Comparison of ENCODE assay signal across 28 cellular contexts in genomic region chr10:47101807-47102206, GRCh38.
"Had no signal": no experiment of that assay in that cellular context is flagged by ENCODE, and none has a peak within 500 bp of the region (broad histone marks: within the 10 kb centered on the region; RNA-seq: fewer than 3 reads in every experiment).

No MANE protein-coding gene starts in this region.

- H3K36me3 ChIP-seq: breast epithelium, Peyer's patch, SJSA1 had no signal

- ATAC-seq: activated CD4-positive, CD25-positive, alpha-beta regulatory T cell treated with anti-CD3 and anti-CD28 coated beads, Interleukin-2, amount 50 U/mL, for 24 hours; activated CD8-positive, alpha-beta T cell treated with anti-CD3 and anti-CD28 coated beads, Interleukin-2, amount 10 ng/mL, durations not matched to agents 7 days and 5 days; activated T-helper 17 cell treated with anti-CD3 and anti-CD28 coated beads, Interleukin-2, amount 50 U/mL, for 72 hours had no signal

- H3K4me3 Mint-ChIP-seq: activated CD8-positive, alpha-beta T cell treated with anti-CD3 and anti-CD28 coated beads, Interleukin-2, amount 10 ng/mL, durations not matched to agents 7 days and 5 days; activated naive CD4-positive, alpha-beta T cell treated with anti-CD3 and anti-CD28 coated beads for 36 hours; activated naive CD8-positive, alpha-beta T cell; activated T-helper 17 cell treated with anti-CD3 and anti-CD28 coated beads, Interleukin-2, amount 50 U/mL, for 72 hours; T-helper 1 cell treated with Interleukin-12 subunit alpha and Interleukin-12 subunit beta and Interleukin-4 antibody, amounts not matched to agents 30 μg/mL and 1 μg/mL, for 36 hours had no signal

- H3K9me3 ChIP-seq: breast epithelium, Peyer's patch, SJSA1 had no signal

- H3K4me1 ChIP-seq: breast epithelium, Peyer's patch, SJSA1 had no signal

- H3K27me3 Mint-ChIP-seq: activated naive CD8-positive, alpha-beta T cell; activated T-helper 17 cell treated with anti-CD3 and anti-CD28 coated beads, Interleukin-2, amount 50 U/mL, for 72 hours had no signal

- DNase-seq: activated CD4-positive, alpha-beta T cell treated with anti-CD3 and anti-CD28 coated beads for 48 hours; activated CD4-positive, alpha-beta T cell treated with anti-CD3 and anti-CD28 coated beads, Interleukin-2, amount 50 U/mL, for 4 hours; activated CD8-positive, alpha-beta T cell treated with anti-CD3 and anti-CD28 coated beads, Interleukin-2, amount 10 ng/mL, durations not matched to agents 7 days and 5 days; activated gamma-delta T cell; activated naive CD4-positive, alpha-beta T cell treated with anti-CD3 and anti-CD28 coated beads for 36 hours; activated T-cell treated with anti-CD3 and anti-CD28 coated beads, Interleukin-2, amount 50 U/mL, for 48 hours; anterior cingulate cortex; caudate nucleus; Kasumi-1; KBM-7; NCI-H1092; NCI-H1417; NCI-H1930; NCI-H2107; NCI-H2171 treated with DMSO at 0.1 percent for 48 hours; NCI-H226; NCI-H526; NCI-H774; NK-92 treated with Interleukin-12 subunit alpha and Interleukin-12 subunit beta, amount 100 ng/mL, for 24 hours; Peyer's patch; Right ventricle myocardium superior had no signal

- H3K9me3 Mint-ChIP-seq: activated naive CD4-positive, alpha-beta T cell treated with anti-CD3 and anti-CD28 coated beads for 36 hours; activated T-helper 17 cell treated with anti-CD3 and anti-CD28 coated beads, Interleukin-2, amount 50 U/mL, for 72 hours; T-helper 1 cell treated with Interleukin-12 subunit alpha and Interleukin-12 subunit beta and Interleukin-4 antibody, amounts not matched to agents 30 μg/mL and 1 μg/mL, for 36 hours had no signal

- H3K27ac ChIP-seq: breast epithelium, Peyer's patch, RWPE1, SJSA1 had no signal

- H3K4me1 Mint-ChIP-seq: activated T-helper 17 cell treated with anti-CD3 and anti-CD28 coated beads, Interleukin-2, amount 50 U/mL, for 72 hours had no signal

- H3K27ac Mint-ChIP-seq: activated CD8-positive, alpha-beta T cell treated with anti-CD3 and anti-CD28 coated beads, Interleukin-2, amount 10 ng/mL, durations not matched to agents 7 days and 5 days; activated naive CD4-positive, alpha-beta T cell treated with anti-CD3 and anti-CD28 coated beads for 36 hours; activated naive CD8-positive, alpha-beta T cell; activated T-helper 17 cell treated with anti-CD3 and anti-CD28 coated beads, Interleukin-2, amount 50 U/mL, for 72 hours; T-helper 1 cell treated with Interleukin-12 subunit alpha and Interleukin-12 subunit beta and Interleukin-4 antibody, amounts not matched to agents 30 μg/mL and 1 μg/mL, for 36 hours had no signal

- H3K36me3 Mint-ChIP-seq: activated naive CD8-positive, alpha-beta T cell had no signal

- H3K27me3 ChIP-seq: breast epithelium, Peyer's patch had no signal

- H3K4me3 ChIP-seq: breast epithelium, Peyer's patch, SJSA1 had no signal
